In genomic region chr5:9431496-9432258, GRCh38 we compare ENCODE assay signal across 12 cellular contexts.
DNase-seq lines count a peak whose midpoint lies in the region; ATAC-seq, FAIRE-seq and TF ChIP-seq lines count a peak whose summit lies in the region.
"Had no signal": no experiment of that assay in that cellular context is flagged by ENCODE, and none has a peak within 500 bp of the region (broad histone marks: within the 10 kb centered on the region; RNA-seq: fewer than 3 reads in every experiment).

No MANE protein-coding gene starts in this region.

- peak; percentile 48 for ATAC-seq in body of pancreas

- no peak for TF ChIP-seq POLR2A in body of pancreas (IDR thresholded peaks at IDR 0.05)
- TF ChIP-seq POLR2A in tibial nerve (IDR thresholded peaks at IDR 0.05) = no peak

- H3K27ac ChIP-seq in body of pancreas = peak overlapping the region; percentile 0 to 33 (median 24)
- peak overlapping the region; percentile 49 for H3K27ac ChIP-seq in iPS-18a (ENCODE audit: low read length)
- H3K27ac ChIP-seq in tibial nerve = peak overlapping the region; percentile 15 to 81 (median 44)
- no peak overlapping the region for H3K27ac ChIP-seq in kidney (ENCODE audit: low read depth in 2 of 2, low read length in 2 of 2)

- DNase-seq in LNCaP clone FGC (ENCODE audit: low read depth) (peak; percentile 14), body of pancreas (no peak), tibial nerve (ENCODE audit: low spot score in 2 of 2) (no peak), kidney (no peak)
- no peak for DNase-seq in activated T-cell treated with anti-CD3 and anti-CD28 coated beads, Interleukin-2, amount 50 U/mL, for 1 hour
- DNase-seq in activated CD4-positive, alpha-beta T cell treated with anti-CD3 and anti-CD28 coated beads, Interleukin-2, amount 50 U/mL, for 4 hours = no peak
- DNase-seq: esophagus squamous epithelium, left cardiac atrium, NCI-H1436 treated with DMSO at 0.1 percent for 48 hours, T-helper 9 cell had no signal

- no peak overlapping the region for H3K4me3 ChIP-seq in LNCaP clone FGC (ENCODE audit: low read depth, low read length)
- no peak overlapping the region for H3K4me3 ChIP-seq in body of pancreas
- H3K4me3 ChIP-seq in iPS-18a (ENCODE audit: low read length) = no peak overlapping the region
- no peak overlapping the region for H3K4me3 ChIP-seq in tibial nerve
- no peak overlapping the region for H3K4me3 ChIP-seq in kidney (ENCODE audit: low read length in 2 of 2)
- H3K4me3 ChIP-seq: esophagus squamous epithelium had no signal

- H3K4me1 ChIP-seq in body of pancreas (peaks cover 14% of the 10 kb centered on the region), iPS-18a (ENCODE audit: control insufficient read depth, low read depth, low read length) (peaks cover 22% of the 10 kb centered on the region), tibial nerve (peaks cover 0 to 27% (median 0%) of the 10 kb centered on the region in 4 donors), kidney (ENCODE audit: control insufficient read depth in 1 of 2, insufficient read depth in 1 of 2, low read depth in 1 of 2, low read length in 2 of 2) (peaks cover 0 to 4% of the 10 kb centered on the region in 2 donors)
- H3K4me1 ChIP-seq: esophagus squamous epithelium had no signal

- no peak for FAIRE-seq in kidney (lab: Jason Lieb, UNC)
- FAIRE-seq: GM12891 had no signal

- H3K36me3 ChIP-seq in body of pancreas (replicated peaks in 1 of 2; ENCODE audit: insufficient read depth in 1 of 2, low read depth in 2 of 2) = no peaks in the 10 kb centered on the region
- H3K36me3 ChIP-seq in iPS-18a (ENCODE audit: control insufficient read depth, low read depth, low read length) = no peaks in the 10 kb centered on the region
- H3K36me3 ChIP-seq in tibial nerve = peaks cover 0 to 4% (median 0%) of the 10 kb centered on the region in 3 donors
- H3K36me3 ChIP-seq in kidney (ENCODE audit: control insufficient read depth in 1 of 2, insufficient read depth in 2 of 2, low read length in 2 of 2) = no peaks in the 10 kb centered on the region

- H3K9me3 ChIP-seq in body of pancreas = no peaks in the 10 kb centered on the region
- H3K9me3 ChIP-seq in iPS-18a (ENCODE audit: control insufficient read depth, low read depth, low read length) = no peaks in the 10 kb centered on the region
- no peaks in the 10 kb centered on the region for H3K9me3 ChIP-seq in tibial nerve
- no peaks in the 10 kb centered on the region for H3K9me3 ChIP-seq in kidney (ENCODE audit: control insufficient read depth in 1 of 2, low read length in 2 of 2)
- H3K9me3 ChIP-seq: esophagus squamous epithelium had no signal

- 29 to 30% methylated on average over 9 of the region's 9 CpGs for WGBS in body of pancreas, 2 donors
- WGBS in tibial nerve, 2 donors = 28 to 33% methylated on average over 9 of the region's 9 CpGs

- H3K27me3 ChIP-seq in body of pancreas (no peaks in the 10 kb centered on the region), iPS-18a (ENCODE audit: control insufficient read depth, insufficient read depth, low read length) (no peaks in the 10 kb centered on the region), tibial nerve (no peaks in the 10 kb centered on the region)
- H3K27me3 ChIP-seq: esophagus squamous epithelium had no signal

- no peak for TF ChIP-seq EP300 in tibial nerve (IDR thresholded peaks at IDR 0.05)

- TF ChIP-seq CTCF in LNCaP clone FGC (IDR thresholded peaks at IDR 0.05; ENCODE audit: control insufficient read depth, extremely low read depth, insufficient read depth) (no peak), body of pancreas (IDR thresholded peaks at IDR 0.05) (no peak), tibial nerve (IDR thresholded peaks at IDR 0.05) (no peak), kidney (IDR thresholded peaks at IDR 0.05; ENCODE audit: borderline replicate concordance, extremely low read depth, insufficient read depth) (no peak)

- H3K9ac ChIP-seq in iPS-18a (ENCODE audit: low read length) (no peak overlapping the region), kidney (ENCODE audit: low read length in 2 of 2) (no peak overlapping the region)

- intact Hi-C loops in body of pancreas (cut with DNase I) (no loop called here), kidney (cut with DNase I) (no loop called here)

Comparison
In these comparisons a context has a peak if more than half of its experiments do, and no peak if none do; other contexts are left out.
1. H3K27ac ChIP-seq: peak in body of pancreas (4 of 4), iPS-18a (single experiment) and tibial nerve (4 of 4); none in kidney (0 of 2).